ENCODE assay signal across 1 cellular context in genomic region chr3:197792019-197792647, GRCh38.
TF ChIP-seq lines count a peak whose summit lies in the region.

No MANE protein-coding gene starts in this region.

TF ChIP-seq in HCT116, 20 proteins besides CTCF, POLR2A, EP300 and RAD21 (continued from another document):
- TF ChIP-seq, protein P1, sequence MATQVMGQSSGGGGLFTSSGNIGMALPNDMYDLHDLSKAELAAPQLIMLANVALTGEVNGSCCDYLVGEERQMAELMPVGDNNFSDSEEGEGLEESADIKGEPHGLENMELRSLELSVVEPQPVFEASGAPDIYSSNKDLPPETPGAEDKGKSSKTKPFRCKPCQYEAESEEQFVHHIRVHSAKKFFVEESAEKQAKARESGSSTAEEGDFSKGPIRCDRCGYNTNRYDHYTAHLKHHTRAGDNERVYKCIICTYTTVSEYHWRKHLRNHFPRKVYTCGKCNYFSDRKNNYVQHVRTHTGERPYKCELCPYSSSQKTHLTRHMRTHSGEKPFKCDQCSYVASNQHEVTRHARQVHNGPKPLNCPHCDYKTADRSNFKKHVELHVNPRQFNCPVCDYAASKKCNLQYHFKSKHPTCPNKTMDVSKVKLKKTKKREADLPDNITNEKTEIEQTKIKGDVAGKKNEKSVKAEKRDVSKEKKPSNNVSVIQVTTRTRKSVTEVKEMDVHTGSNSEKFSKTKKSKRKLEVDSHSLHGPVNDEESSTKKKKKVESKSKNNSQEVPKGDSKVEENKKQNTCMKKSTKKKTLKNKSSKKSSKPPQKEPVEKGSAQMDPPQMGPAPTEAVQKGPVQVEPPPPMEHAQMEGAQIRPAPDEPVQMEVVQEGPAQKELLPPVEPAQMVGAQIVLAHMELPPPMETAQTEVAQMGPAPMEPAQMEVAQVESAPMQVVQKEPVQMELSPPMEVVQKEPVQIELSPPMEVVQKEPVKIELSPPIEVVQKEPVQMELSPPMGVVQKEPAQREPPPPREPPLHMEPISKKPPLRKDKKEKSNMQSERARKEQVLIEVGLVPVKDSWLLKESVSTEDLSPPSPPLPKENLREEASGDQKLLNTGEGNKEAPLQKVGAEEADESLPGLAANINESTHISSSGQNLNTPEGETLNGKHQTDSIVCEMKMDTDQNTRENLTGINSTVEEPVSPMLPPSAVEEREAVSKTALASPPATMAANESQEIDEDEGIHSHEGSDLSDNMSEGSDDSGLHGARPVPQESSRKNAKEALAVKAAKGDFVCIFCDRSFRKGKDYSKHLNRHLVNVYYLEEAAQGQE (IDR thresholded peaks at IDR 0.05; ENCODE audit: low read depth), result no peak
- TF ChIP-seq YY1 (IDR thresholded peaks at IDR 0.05; ENCODE audit: extremely low read depth, insufficient replicate concordance, low read depth, low read length), result no peak
- no peak for TF ChIP-seq ELF1 (IDR thresholded peaks at IDR 0.05; ENCODE audit: borderline replicate concordance, low read depth)
- no peak for TF ChIP-seq FOSL1 (IDR thresholded peaks at IDR 0.05; ENCODE audit: low read depth)
- TF ChIP-seq, protein P2, sequence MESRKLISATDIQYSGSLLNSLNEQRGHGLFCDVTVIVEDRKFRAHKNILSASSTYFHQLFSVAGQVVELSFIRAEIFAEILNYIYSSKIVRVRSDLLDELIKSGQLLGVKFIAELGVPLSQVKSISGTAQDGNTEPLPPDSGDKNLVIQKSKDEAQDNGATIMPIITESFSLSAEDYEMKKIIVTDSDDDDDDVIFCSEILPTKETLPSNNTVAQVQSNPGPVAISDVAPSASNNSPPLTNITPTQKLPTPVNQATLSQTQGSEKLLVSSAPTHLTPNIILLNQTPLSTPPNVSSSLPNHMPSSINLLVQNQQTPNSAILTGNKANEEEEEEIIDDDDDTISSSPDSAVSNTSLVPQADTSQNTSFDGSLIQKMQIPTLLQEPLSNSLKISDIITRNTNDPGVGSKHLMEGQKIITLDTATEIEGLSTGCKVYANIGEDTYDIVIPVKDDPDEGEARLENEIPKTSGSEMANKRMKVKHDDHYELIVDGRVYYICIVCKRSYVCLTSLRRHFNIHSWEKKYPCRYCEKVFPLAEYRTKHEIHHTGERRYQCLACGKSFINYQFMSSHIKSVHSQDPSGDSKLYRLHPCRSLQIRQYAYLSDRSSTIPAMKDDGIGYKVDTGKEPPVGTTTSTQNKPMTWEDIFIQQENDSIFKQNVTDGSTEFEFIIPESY (IDR thresholded peaks at IDR 0.05; ENCODE audit: extremely low read depth, insufficient replicate concordance, low read length), result no peak
- TF ChIP-seq SIN3A (IDR thresholded peaks at IDR 0.05; ENCODE audit: low read depth), result no peak
- no peak for TF ChIP-seq EZH2phosphoT487 (IDR thresholded peaks at IDR 0.05; ENCODE audit: borderline replicate concordance)
TF ChIP-seq in HCT116: peak in this region for 0.
